In genomic region chr2:15808221-15808574, GRCh38 we compare ENCODE assay signal across 14 cellular contexts.
"Had no signal": no experiment of that assay in that cellular context is flagged by ENCODE, and none has a peak within 500 bp of the region (broad histone marks: within the 10 kb centered on the region; RNA-seq: fewer than 3 reads in every experiment).

No MANE protein-coding gene starts in this region.

- ATAC-seq: body of pancreas; left cardiac atrium; lower lobe of right lung; naive thymus-derived CD4-positive, alpha-beta T cell; stimulated activated naive CD8-positive, alpha-beta T cell treated with anti-CD3 and anti-CD28 coated beads, Interleukin-15, amount 100 ng/mL, for 72 hours had no signal

- DNase-seq: activated CD4-positive, alpha-beta T cell treated with anti-CD3 and anti-CD28 coated beads, Interleukin-2, amount 50 U/mL, for 1 hour; body of pancreas; cerebellar nuclear complex; dermis blood vessel endothelial cell; hippocampal formation; immature natural killer cell; left cardiac atrium; lower lobe of right lung; naive thymus-derived CD4-positive, alpha-beta T cell; ovary; stimulated activated CD4-positive, alpha-beta T cell treated with anti-CD3 and anti-CD28 coated beads, Interleukin-4, amount 100 ng/mL, for 4 hours; stimulated activated naive CD8-positive, alpha-beta T cell treated with anti-CD3 and anti-CD28 coated beads, Interleukin-15, amount 100 ng/mL, for 72 hours had no signal

- H3K27me3 ChIP-seq: body of pancreas, ovary had no signal

- H3K27ac ChIP-seq: body of pancreas, lower lobe of right lung, ovary, thoracic aorta had no signal

- H3K9me3 ChIP-seq: body of pancreas, lower lobe of right lung, ovary, thoracic aorta had no signal

- H3K4me1 ChIP-seq: body of pancreas, lower lobe of right lung had no signal

- H3K4me3 ChIP-seq: body of pancreas, lower lobe of right lung, ovary, skin epidermis, thoracic aorta had no signal

- H3K36me3 ChIP-seq: lower lobe of right lung, ovary, thoracic aorta had no signal
